30 cellular contexts compared by ENCODE assay signal in genomic region chrX:154481195-154481594, GRCh38.
"Had no signal": no experiment of that assay in that cellular context is flagged by ENCODE, and none has a peak within 500 bp of the region (broad histone marks: within the 10 kb centered on the region; RNA-seq: fewer than 3 reads in every experiment).

No MANE protein-coding gene starts in this region.

- DNase-seq: activated B cell treated with CpG ODN at 0.5 μM for 24 hours; activated CD4-positive, alpha-beta T cell treated with anti-CD3 and anti-CD28 coated beads, Interleukin-2, amount 50 U/mL, for 1 hour; activated effector memory CD4-positive, alpha-beta T cell treated with anti-CD3 and anti-CD28 coated beads, Interleukin-2, amount 50 U/mL, for 16 hours; activated naive CD4-positive, alpha-beta T cell treated with anti-CD3 and anti-CD28 coated beads for 36 hours; activated T-cell treated with anti-CD3 and anti-CD28 coated beads for 4 hours; activated T-cell treated with anti-CD3 and anti-CD28 coated beads, Interleukin-2, amount 50 U/mL, for 72 hours; anterior cingulate cortex; endodermal cell; foreskin fibroblast; head of caudate nucleus; hippocampal formation; left cardiac atrium; left ventricle myocardium superior; pancreas; retina; stimulated activated CD4-positive, alpha-beta T cell treated with anti-CD3 and anti-CD28 coated beads, Interleukin-1b, Interleukin-23, amount 100 ng/mL, for 48 hours; stimulated activated CD4-positive, alpha-beta T cell treated with anti-CD3 and anti-CD28 coated beads, Interleukin-4, amount 100 ng/mL, for 4 hours; stimulated activated CD8-positive, alpha-beta memory T cell treated with anti-CD3 and anti-CD28 coated beads, Interleukin-4, amount 100 ng/mL, for 48 hours; stimulated activated naive CD8-positive, alpha-beta T cell treated with anti-CD3 and anti-CD28 coated beads, Interleukin-15, amount 100 ng/mL, for 72 hours; upper lobe of left lung had no signal

- H3K4me3 Mint-ChIP-seq: activated B cell treated with CpG ODN at 0.5 μM for 24 hours; activated naive CD4-positive, alpha-beta T cell treated with anti-CD3 and anti-CD28 coated beads for 36 hours; activated T-cell treated with anti-CD3 and anti-CD28 coated beads, Interleukin-2, amount 50 U/mL, for 72 hours; central memory CD8-positive, alpha-beta T cell; dendritic cell treated with granulocyte-macrophage colony-stimulating factor and Interleukin-4, amounts not matched to agents 40 ng/mL and 50 ng/mL, for 4 days; endodermal cell; stimulated activated memory B cell treated with anti-CD40 and anti-IgM and Interleukin-4, amounts not matched to agents 10 μg/mL and 1 μg/mL and 100 μg/mL, for 72 hours; stimulated activated naive CD8-positive, alpha-beta T cell treated with anti-CD3 and anti-CD28 coated beads, Interleukin-15, amount 100 ng/mL, for 72 hours; T-helper 2 cell treated with Interferon-gamma antibody and Interleukin-4, amounts not matched to agents 5 μg/mL and 100 μg/mL, for 36 hours had no signal

- H3K27me3 ChIP-seq: pancreas, upper lobe of left lung had no signal

- H3K27me3 Mint-ChIP-seq: activated B cell treated with CpG ODN at 0.5 μM for 24 hours; central memory CD8-positive, alpha-beta T cell; dendritic cell treated with granulocyte-macrophage colony-stimulating factor and Interleukin-4, amounts not matched to agents 40 ng/mL and 50 ng/mL, for 4 days; stimulated activated memory B cell treated with anti-CD40 and anti-IgM and Interleukin-4, amounts not matched to agents 10 μg/mL and 1 μg/mL and 100 μg/mL, for 72 hours; stimulated activated naive CD8-positive, alpha-beta T cell treated with anti-CD3 and anti-CD28 coated beads, Interleukin-15, amount 100 ng/mL, for 72 hours had no signal

- FAIRE-seq: bronchial epithelial cell, keratinocyte, pancreas had no signal

- H3K27ac Mint-ChIP-seq: activated B cell treated with CpG ODN at 0.5 μM for 24 hours; activated naive CD4-positive, alpha-beta T cell treated with anti-CD3 and anti-CD28 coated beads for 36 hours; endodermal cell; nephron; stimulated activated naive CD8-positive, alpha-beta T cell treated with anti-CD3 and anti-CD28 coated beads, Interleukin-15, amount 100 ng/mL, for 72 hours; T-helper 2 cell treated with Interferon-gamma antibody and Interleukin-4, amounts not matched to agents 5 μg/mL and 100 μg/mL, for 36 hours had no signal

- H3K4me2 ChIP-seq: smooth muscle cell had no signal

- H3K9me3 Mint-ChIP-seq: activated B cell treated with CpG ODN at 0.5 μM for 24 hours; activated naive CD4-positive, alpha-beta T cell treated with anti-CD3 and anti-CD28 coated beads for 36 hours; activated T-cell treated with anti-CD3 and anti-CD28 coated beads, Interleukin-2, amount 50 U/mL, for 72 hours; central memory CD8-positive, alpha-beta T cell; dendritic cell treated with granulocyte-macrophage colony-stimulating factor and Interleukin-4, amounts not matched to agents 40 ng/mL and 50 ng/mL, for 4 days; stimulated activated memory B cell treated with anti-CD40 and anti-IgM and Interleukin-4, amounts not matched to agents 10 μg/mL and 1 μg/mL and 100 μg/mL, for 72 hours; stimulated activated naive CD8-positive, alpha-beta T cell treated with anti-CD3 and anti-CD28 coated beads, Interleukin-15, amount 100 ng/mL, for 72 hours; T-helper 2 cell treated with Interferon-gamma antibody and Interleukin-4, amounts not matched to agents 5 μg/mL and 100 μg/mL, for 36 hours had no signal

- H3K36me3 Mint-ChIP-seq: stimulated activated memory B cell treated with anti-CD40 and anti-IgM and Interleukin-4, amounts not matched to agents 10 μg/mL and 1 μg/mL and 100 μg/mL, for 72 hours had no signal

- H3K27ac ChIP-seq: pancreas, prostate gland, upper lobe of left lung had no signal

- H3K4me1 ChIP-seq: pancreas, prostate gland had no signal

- H3K4me1 Mint-ChIP-seq: endodermal cell, nephron had no signal

- H3K4me3 ChIP-seq: pancreas, prostate gland, smooth muscle cell, upper lobe of left lung had no signal

- ATAC-seq: activated T-cell treated with anti-CD3 and anti-CD28 coated beads, Interleukin-2, amount 50 U/mL, for 72 hours; esophagus mucosa; left cardiac atrium; left ventricle myocardium superior; pancreas; stimulated activated memory B cell treated with anti-CD40 and anti-IgM and Interleukin-4, amounts not matched to agents 10 μg/mL and 1 μg/mL and 100 μg/mL, for 72 hours; stimulated activated naive CD8-positive, alpha-beta T cell treated with anti-CD3 and anti-CD28 coated beads, Interleukin-15, amount 100 ng/mL, for 72 hours had no signal

- H3K9me3 ChIP-seq: pancreas, prostate gland, upper lobe of left lung had no signal

- H3K36me3 ChIP-seq: pancreas, prostate gland had no signal
